2 cellular contexts compared by ENCODE assay signal in genomic region chr12:25186038-25186787, GRCh38.
TF ChIP-seq lines count a peak whose summit lies in the region.

No MANE protein-coding gene starts in this region.

TF ChIP-seq in IMR-90, 13 proteins besides CTCF, POLR2A, EP300 and RAD21:
- TF ChIP-seq MAFK (IDR thresholded peaks at IDR 0.05; ENCODE audit: low read depth, low read length) (no peak), NFE2L2 (IDR thresholded peaks at IDR 0.05; ENCODE audit: low read depth, low read length) (no peak), USF2 (IDR thresholded peaks at IDR 0.05; ENCODE audit: low read depth, low read length) (no peak), CEBPB (IDR thresholded peaks at IDR 0.05; ENCODE audit: low read depth, low read length) (peak; percentile 72), FOS (IDR thresholded peaks at IDR 0.05; ENCODE audit: low read depth, low read length) (no peak)
- TF ChIP-seq, protein P1, sequence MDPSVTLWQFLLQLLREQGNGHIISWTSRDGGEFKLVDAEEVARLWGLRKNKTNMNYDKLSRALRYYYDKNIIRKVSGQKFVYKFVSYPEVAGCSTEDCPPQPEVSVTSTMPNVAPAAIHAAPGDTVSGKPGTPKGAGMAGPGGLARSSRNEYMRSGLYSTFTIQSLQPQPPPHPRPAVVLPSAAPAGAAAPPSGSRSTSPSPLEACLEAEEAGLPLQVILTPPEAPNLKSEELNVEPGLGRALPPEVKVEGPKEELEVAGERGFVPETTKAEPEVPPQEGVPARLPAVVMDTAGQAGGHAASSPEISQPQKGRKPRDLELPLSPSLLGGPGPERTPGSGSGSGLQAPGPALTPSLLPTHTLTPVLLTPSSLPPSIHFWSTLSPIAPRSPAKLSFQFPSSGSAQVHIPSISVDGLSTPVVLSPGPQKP (IDR thresholded peaks at IDR 0.05; ENCODE audit: borderline replicate concordance, low read depth, low read length): no peak

TF ChIP-seq in GM23338, 12 proteins besides CTCF, POLR2A, EP300 and RAD21:
- no peak for TF ChIP-seq CREB1 (CRISPR knock-in tag; IDR thresholded peaks at IDR 0.05; ENCODE audit: low read depth)
- no peak for TF ChIP-seq EZH2 (IDR thresholded peaks at IDR 0.05; ENCODE audit: low read depth, unreplicated experiment)
- TF ChIP-seq, protein P2, sequence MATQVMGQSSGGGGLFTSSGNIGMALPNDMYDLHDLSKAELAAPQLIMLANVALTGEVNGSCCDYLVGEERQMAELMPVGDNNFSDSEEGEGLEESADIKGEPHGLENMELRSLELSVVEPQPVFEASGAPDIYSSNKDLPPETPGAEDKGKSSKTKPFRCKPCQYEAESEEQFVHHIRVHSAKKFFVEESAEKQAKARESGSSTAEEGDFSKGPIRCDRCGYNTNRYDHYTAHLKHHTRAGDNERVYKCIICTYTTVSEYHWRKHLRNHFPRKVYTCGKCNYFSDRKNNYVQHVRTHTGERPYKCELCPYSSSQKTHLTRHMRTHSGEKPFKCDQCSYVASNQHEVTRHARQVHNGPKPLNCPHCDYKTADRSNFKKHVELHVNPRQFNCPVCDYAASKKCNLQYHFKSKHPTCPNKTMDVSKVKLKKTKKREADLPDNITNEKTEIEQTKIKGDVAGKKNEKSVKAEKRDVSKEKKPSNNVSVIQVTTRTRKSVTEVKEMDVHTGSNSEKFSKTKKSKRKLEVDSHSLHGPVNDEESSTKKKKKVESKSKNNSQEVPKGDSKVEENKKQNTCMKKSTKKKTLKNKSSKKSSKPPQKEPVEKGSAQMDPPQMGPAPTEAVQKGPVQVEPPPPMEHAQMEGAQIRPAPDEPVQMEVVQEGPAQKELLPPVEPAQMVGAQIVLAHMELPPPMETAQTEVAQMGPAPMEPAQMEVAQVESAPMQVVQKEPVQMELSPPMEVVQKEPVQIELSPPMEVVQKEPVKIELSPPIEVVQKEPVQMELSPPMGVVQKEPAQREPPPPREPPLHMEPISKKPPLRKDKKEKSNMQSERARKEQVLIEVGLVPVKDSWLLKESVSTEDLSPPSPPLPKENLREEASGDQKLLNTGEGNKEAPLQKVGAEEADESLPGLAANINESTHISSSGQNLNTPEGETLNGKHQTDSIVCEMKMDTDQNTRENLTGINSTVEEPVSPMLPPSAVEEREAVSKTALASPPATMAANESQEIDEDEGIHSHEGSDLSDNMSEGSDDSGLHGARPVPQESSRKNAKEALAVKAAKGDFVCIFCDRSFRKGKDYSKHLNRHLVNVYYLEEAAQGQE (IDR thresholded peaks at IDR 0.05; ENCODE audit: unreplicated experiment): no peak
- TF ChIP-seq, protein P3, sequence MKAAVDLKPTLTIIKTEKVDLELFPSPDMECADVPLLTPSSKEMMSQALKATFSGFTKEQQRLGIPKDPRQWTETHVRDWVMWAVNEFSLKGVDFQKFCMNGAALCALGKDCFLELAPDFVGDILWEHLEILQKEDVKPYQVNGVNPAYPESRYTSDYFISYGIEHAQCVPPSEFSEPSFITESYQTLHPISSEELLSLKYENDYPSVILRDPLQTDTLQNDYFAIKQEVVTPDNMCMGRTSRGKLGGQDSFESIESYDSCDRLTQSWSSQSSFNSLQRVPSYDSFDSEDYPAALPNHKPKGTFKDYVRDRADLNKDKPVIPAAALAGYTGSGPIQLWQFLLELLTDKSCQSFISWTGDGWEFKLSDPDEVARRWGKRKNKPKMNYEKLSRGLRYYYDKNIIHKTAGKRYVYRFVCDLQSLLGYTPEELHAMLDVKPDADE (IDR thresholded peaks at IDR 0.05): no peak
- TF ChIP-seq ZNF331 (CRISPR knock-in tag; IDR thresholded peaks at IDR 0.05; ENCODE audit: low read depth): no peak
- no peak for TF ChIP-seq ZNF114 (CRISPR knock-in tag; IDR thresholded peaks at IDR 0.05)
- no peak for TF ChIP-seq STAT1 (IDR thresholded peaks at IDR 0.05; ENCODE audit: unreplicated experiment)
- no peak for TF ChIP-seq JUNB (IDR thresholded peaks at IDR 0.05; ENCODE audit: unreplicated experiment)
- TF ChIP-seq NANOG (IDR thresholded peaks at IDR 0.05; ENCODE audit: borderline replicate concordance): no peak
- TF ChIP-seq, protein P4, sequence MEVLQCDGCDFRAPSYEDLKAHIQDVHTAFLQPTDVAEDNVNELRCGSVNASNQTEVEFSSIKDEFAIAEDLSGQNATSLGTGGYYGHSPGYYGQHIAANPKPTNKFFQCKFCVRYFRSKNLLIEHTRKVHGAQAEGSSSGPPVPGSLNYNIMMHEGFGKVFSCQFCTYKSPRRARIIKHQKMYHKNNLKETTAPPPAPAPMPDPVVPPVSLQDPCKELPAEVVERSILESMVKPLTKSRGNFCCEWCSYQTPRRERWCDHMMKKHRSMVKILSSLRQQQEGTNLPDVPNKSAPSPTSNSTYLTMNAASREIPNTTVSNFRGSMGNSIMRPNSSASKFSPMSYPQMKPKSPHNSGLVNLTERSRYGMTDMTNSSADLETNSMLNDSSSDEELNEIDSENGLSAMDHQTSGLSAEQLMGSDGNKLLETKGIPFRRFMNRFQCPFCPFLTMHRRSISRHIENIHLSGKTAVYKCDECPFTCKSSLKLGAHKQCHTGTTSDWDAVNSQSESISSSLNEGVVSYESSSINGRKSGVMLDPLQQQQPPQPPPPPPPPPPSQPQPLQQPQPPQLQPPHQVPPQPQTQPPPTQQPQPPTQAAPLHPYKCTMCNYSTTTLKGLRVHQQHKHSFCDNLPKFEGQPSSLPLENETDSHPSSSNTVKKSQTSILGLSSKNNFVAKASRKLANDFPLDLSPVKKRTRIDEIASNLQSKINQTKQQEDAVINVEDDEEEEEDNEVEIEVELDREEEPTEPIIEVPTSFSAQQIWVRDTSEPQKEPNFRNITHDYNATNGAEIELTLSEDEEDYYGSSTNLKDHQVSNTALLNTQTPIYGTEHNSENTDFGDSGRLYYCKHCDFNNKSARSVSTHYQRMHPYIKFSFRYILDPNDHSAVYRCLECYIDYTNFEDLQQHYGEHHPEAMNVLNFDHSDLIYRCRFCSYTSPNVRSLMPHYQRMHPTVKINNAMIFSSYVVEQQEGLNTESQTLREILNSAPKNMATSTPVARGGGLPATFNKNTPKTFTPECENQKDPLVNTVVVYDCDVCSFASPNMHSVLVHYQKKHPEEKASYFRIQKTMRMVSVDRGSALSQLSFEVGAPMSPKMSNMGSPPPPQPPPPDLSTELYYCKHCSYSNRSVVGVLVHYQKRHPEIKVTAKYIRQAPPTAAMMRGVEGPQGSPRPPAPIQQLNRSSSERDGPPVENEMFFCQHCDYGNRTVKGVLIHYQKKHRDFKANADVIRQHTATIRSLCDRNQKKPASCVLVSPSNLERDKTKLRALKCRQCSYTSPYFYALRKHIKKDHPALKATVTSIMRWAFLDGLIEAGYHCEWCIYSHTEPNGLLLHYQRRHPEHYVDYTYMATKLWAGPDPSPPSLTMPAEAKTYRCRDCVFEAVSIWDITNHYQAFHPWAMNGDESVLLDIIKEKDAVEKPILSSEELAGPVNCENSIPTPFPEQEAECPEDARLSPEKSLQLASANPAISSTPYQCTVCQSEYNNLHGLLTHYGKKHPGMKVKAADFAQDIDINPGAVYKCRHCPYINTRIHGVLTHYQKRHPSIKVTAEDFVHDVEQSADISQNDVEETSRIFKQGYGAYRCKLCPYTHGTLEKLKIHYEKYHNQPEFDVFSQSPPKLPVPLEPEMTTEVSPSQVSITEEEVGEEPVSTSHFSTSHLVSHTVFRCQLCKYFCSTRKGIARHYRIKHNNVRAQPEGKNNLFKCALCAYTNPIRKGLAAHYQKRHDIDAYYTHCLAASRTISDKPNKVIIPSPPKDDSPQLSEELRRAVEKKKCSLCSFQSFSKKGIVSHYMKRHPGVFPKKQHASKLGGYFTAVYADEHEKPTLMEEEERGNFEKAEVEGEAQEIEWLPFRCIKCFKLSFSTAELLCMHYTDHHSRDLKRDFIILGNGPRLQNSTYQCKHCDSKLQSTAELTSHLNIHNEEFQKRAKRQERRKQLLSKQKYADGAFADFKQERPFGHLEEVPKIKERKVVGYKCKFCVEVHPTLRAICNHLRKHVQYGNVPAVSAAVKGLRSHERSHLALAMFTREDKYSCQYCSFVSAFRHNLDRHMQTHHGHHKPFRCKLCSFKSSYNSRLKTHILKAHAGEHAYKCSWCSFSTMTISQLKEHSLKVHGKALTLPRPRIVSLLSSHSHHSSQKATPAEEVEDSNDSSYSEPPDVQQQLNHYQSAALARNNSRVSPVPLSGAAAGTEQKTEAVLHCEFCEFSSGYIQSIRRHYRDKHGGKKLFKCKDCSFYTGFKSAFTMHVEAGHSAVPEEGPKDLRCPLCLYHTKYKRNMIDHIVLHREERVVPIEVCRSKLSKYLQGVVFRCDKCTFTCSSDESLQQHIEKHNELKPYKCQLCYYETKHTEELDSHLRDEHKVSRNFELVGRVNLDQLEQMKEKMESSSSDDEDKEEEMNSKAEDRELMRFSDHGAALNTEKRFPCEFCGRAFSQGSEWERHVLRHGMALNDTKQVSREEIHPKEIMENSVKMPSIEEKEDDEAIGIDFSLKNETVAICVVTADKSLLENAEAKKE (CRISPR knock-in tag; IDR thresholded peaks at IDR 0.05): no peak
- TF ChIP-seq POLR2AphosphoS5 (IDR thresholded peaks at IDR 0.05; ENCODE audit: low read depth): no peak
- TF ChIP-seq EZH2phosphoT487 (IDR thresholded peaks at IDR 0.05; ENCODE audit: unreplicated experiment): no peak
